In genomic region chr1:210272666-210273065, GRCh38 we compare ENCODE assay signal across 29 cellular contexts. TPM values are rescaled to one million over a fixed set of nuclear protein-coding genes. Genes with fewer than 3 reads are reported as not detected.
DNase-seq lines count a peak whose midpoint lies in the region; ATAC-seq and TF ChIP-seq lines count a peak whose summit lies in the region.
"Had no signal": no experiment of that assay in that cellular context is flagged by ENCODE, and none has a peak within 500 bp of the region (broad histone marks: within the 10 kb centered on the region; RNA-seq: fewer than 3 reads in every experiment).

No MANE protein-coding gene starts in this region.

- no peak overlapping the region for H2AFZ ChIP-seq in smooth muscle cell (ENCODE audit: low read depth)

- H3K4me1 ChIP-seq in iPS-20b (ENCODE audit: insufficient read depth, low read length): peaks cover 15% of the 10 kb centered on the region
- peaks cover 3% of the 10 kb centered on the region for H3K4me1 ChIP-seq in smooth muscle cell (ENCODE audit: low read depth)
- H3K4me1 ChIP-seq: BLaER1, spleen had no signal

- H3K9ac ChIP-seq in iPS-20b (ENCODE audit: low read depth, low read length) (peak overlapping the region; percentile 41; the same call in 1 of the 2 replicates), smooth muscle cell (ENCODE audit: low read depth) (no peak overlapping the region)
- H3K9ac ChIP-seq: BLaER1 had no signal

- H3K4me3 ChIP-seq in iPS-20b (ENCODE audit: low read length): peak overlapping the region; percentile 35; the same call in 1 of the 2 replicates
- no peak overlapping the region for H3K4me3 ChIP-seq in smooth muscle cell
- H3K4me3 ChIP-seq: BLaER1, cardiac muscle cell, K562, spleen had no signal

- no peaks in the 10 kb centered on the region for H3K79me2 ChIP-seq in smooth muscle cell (ENCODE audit: low read depth)

- H3K27me3 ChIP-seq in iPS-20b (ENCODE audit: insufficient read depth, low read length) (no peaks in the 10 kb centered on the region), smooth muscle cell (ENCODE audit: low read depth) (no peaks in the 10 kb centered on the region)
- H3K27me3 ChIP-seq: BLaER1, cardiac muscle cell had no signal

- no peak for ATAC-seq in GM18502 (IDR thresholded peaks at IDR 0.05; ENCODE audit: poor library complexity, unreplicated experiment)
- ATAC-seq: activated CD4-positive, alpha-beta T cell treated with anti-CD3 and anti-CD28 coated beads for 36 hours; HCT116; K562; stimulated activated naive CD8-positive, alpha-beta T cell treated with anti-CD3 and anti-CD28 coated beads, Interleukin-15, Interleukin-2, amounts not matched to agents 100 U/mL and 50 U/mL, for 24 hours; T-cell had no signal

- H3K27ac ChIP-seq in iPS-20b (ENCODE audit: low read length) (no peak overlapping the region), smooth muscle cell (ENCODE audit: low read depth) (no peak overlapping the region)
- H3K27ac ChIP-seq: BLaER1, cardiac muscle cell, spleen had no signal

- H3K4me2 ChIP-seq in smooth muscle cell: peak overlapping the region; percentile 20
- H3K4me2 ChIP-seq: BLaER1 had no signal

- DNase-seq in NCI-H146 (lab: John Stamatoyannopoulos, UW): peak; percentile 13
- no peak for DNase-seq in NCI-H146 treated with DMSO at 0.1 percent for 48 hours (lab: John Stamatoyannopoulos, UW; ENCODE audit: unreplicated experiment)
- DNase-seq in RPMI7951 (ENCODE audit: low read depth): peak; percentile 69
- no peak for DNase-seq in smooth muscle cell (lab: John Stamatoyannopoulos, UW; ENCODE audit: unreplicated experiment)
- DNase-seq in midbrain (lab: John Stamatoyannopoulos, UW): no peak
- DNase-seq in mucosa of gallbladder (ENCODE audit: low spot score): no peak
- DNase-seq: 8988T; activated CD4-positive, alpha-beta T cell treated with anti-CD3 and anti-CD28 coated beads for 36 hours; activated CD8-positive, alpha-beta memory T cell treated with anti-CD3 and anti-CD28 coated beads for 24 hours; activated naive CD4-positive, alpha-beta T cell; activated T-cell treated with anti-CD3 and anti-CD28 coated beads, Interleukin-2, amount 50 U/mL, for 24 hours; amygdala; MM.1S; NCI-H1436; NCI-H2171 treated with DMSO at 0.1 percent for 48 hours; NCI-H524 treated with DMSO at 0.1 percent for 48 hours; occipital lobe; OCI-M1; SHP77 treated with DMSO at 0.1 percent for 48 hours; spleen; stimulated activated CD4-positive, alpha-beta T cell treated with anti-CD3 and anti-CD28 coated beads, Interleukin-4, amount 100 ng/mL, for 4 hours; stimulated activated naive CD8-positive, alpha-beta T cell treated with anti-CD3 and anti-CD28 coated beads, Interleukin-15, Interleukin-2, amounts not matched to agents 100 U/mL and 50 U/mL, for 24 hours; T-cell had no signal

- TF ChIP-seq CTCF in smooth muscle cell (IDR thresholded peaks at IDR 0.05; ENCODE audit: borderline replicate concordance, insufficient read depth, poor library complexity, severe bottlenecking): no peak

- no peaks in the 10 kb centered on the region for H3K9me3 ChIP-seq in iPS-20b (ENCODE audit: insufficient read depth, low read depth, low read length)
- H3K9me3 ChIP-seq in smooth muscle cell (replicated peaks; ENCODE audit: low read depth): no peaks in the 10 kb centered on the region
- H3K9me3 ChIP-seq: BLaER1, spleen had no signal

- H3F3A ChIP-seq in smooth muscle cell (ENCODE audit: low read depth): no peaks in the 10 kb centered on the region

- H3K36me3 ChIP-seq in iPS-20b (ENCODE audit: insufficient read depth, low read depth, low read length) (no peaks in the 10 kb centered on the region), smooth muscle cell (ENCODE audit: low read depth) (no peaks in the 10 kb centered on the region)
- H3K36me3 ChIP-seq: BLaER1, cardiac muscle cell, spleen had no signal

- H4K20me1 ChIP-seq in smooth muscle cell (ENCODE audit: low read depth): no peaks in the 10 kb centered on the region
- H4K20me1 ChIP-seq: BLaER1 had no signal

- 26% methylated on average over 6 of the region's 6 CpGs for WGBS in smooth muscle cell (ENCODE audit: low lambda C conversion rate)

RNA-seq across cellular contexts. Expression of gene SERTAD4, which starts 40.1 kb away (rescaled TPM):
- total RNA-seq in RPMI7951 (2014; rRNA removed; shearing (Covaris generic)): 19.8 TPM in 2 replicates
- total RNA-seq in smooth muscle cell (2.1 and 3.1 TPM in 2 replicates), mucosa of gallbladder (2.6 TPM)
- 0.18 and 3.1 TPM in 2 replicates for polyA plus RNA-seq in smooth muscle cell
- total RNA-seq: activated CD4-positive, alpha-beta T cell treated with anti-CD3 and anti-CD28 coated beads for 36 hours; K562; T-cell had no signal
- polyA plus RNA-seq: K562 had no signal

RNA-seq across cellular contexts. Expression of gene HHAT, which starts 56.0 kb away (rescaled TPM):
- total RNA-seq in RPMI7951 (2014; rRNA removed; shearing (Covaris generic)): 3.1 and 4.2 TPM in 2 replicates
- total RNA-seq in smooth muscle cell: 9.8 and 11.4 TPM in 2 replicates
- polyA plus RNA-seq in smooth muscle cell: 4.6 and 8.8 TPM in 2 replicates
- total RNA-seq in mucosa of gallbladder: 14.4 TPM

Comparison
In these comparisons a context has a peak if more than half of its experiments do, and no peak if none do; other contexts are left out.
1. DNase-seq: peak in NCI-H146 (single experiment) and RPMI7951 (single experiment); none in NCI-H146 treated with DMSO at 0.1 percent for 48 hours (single experiment), smooth muscle cell (single experiment), midbrain (single experiment) and mucosa of gallbladder (single experiment).